In the genomic region with DNA sequence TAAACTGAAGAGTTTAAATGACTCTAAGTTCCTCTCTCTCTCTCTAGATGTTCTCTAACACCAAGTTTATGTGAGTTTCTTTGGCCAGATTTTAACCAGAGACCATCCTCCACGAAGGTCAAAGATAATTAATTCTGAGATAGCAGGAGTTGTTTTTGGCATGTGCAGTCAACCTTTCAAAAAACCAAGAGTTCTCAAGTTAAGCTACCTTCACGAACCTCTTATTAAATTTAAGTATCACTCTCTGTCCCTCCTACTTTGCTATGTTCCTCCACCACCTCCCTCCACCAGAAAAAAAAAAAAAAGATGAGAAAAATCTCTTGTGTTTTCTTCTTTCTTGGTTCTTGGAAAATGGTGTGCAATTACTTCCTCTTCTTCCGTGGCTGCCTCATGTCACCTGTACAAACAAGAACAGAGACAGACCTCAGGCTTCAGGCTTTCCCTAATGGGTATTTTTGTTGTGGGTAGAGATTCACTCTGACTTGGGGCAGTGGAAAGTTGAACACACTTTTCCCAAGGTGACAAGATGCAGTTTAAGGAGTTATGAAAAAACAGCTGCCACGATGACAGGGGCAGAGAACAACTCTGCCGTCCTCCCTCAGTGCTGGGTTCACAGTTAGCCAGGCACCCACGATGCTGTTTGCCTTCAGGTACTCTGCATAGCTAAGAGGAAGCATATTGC, we compare ENCODE assay signal across 8 cellular contexts.
DNase-seq lines count a peak whose midpoint lies in the region; ATAC-seq and TF ChIP-seq lines count a peak whose summit lies in the region.

No MANE protein-coding gene starts in this region.

- H3K27me3 ChIP-seq in prostate gland (replicated peaks; ENCODE audit: insufficient read depth) = no peaks in the 10 kb centered on the region

- peaks cover 78% of the 10 kb centered on the region for H3K4me1 Mint-ChIP-seq in activated T-cell treated with anti-CD3 and anti-CD28 coated beads, Interleukin-2, amount 50 U/mL, for 4 hours (ENCODE audit: low read depth)
- peaks cover 55% of the 10 kb centered on the region for H3K4me1 Mint-ChIP-seq in stimulated activated effector memory CD8-positive, alpha-beta T cell treated with anti-CD3 and anti-CD28 coated beads, Interleukin-12 subunit alpha, Interleukin-12 subunit beta, amount 100 ng/mL, for 72 hours

- no peaks in the 10 kb centered on the region for H3K4me1 ChIP-seq in prostate gland (replicated peaks)

- H3K27ac ChIP-seq in prostate gland = no peak overlapping the region

- intact Hi-C loops in prostate gland (cut with DNase I) = no loop called here

- peak overlapping the region; percentile 30 for H3K4me3 Mint-ChIP-seq in activated T-cell treated with anti-CD3 and anti-CD28 coated beads, Interleukin-2, amount 50 U/mL, for 4 hours
- H3K4me3 Mint-ChIP-seq in stimulated activated effector memory CD8-positive, alpha-beta T cell treated with anti-CD3 and anti-CD28 coated beads, Interleukin-12 subunit alpha, Interleukin-12 subunit beta, amount 100 ng/mL, for 72 hours = peak overlapping the region; percentile 65

- H3K27ac Mint-ChIP-seq in stimulated activated effector memory CD8-positive, alpha-beta T cell treated with anti-CD3 and anti-CD28 coated beads, Interleukin-12 subunit alpha, Interleukin-12 subunit beta, amount 100 ng/mL, for 72 hours = peak overlapping the region; percentile 93

- no peak overlapping the region for H3K4me3 ChIP-seq in prostate gland

- WGBS in prostate gland = 31% methylated on average over 6 of the region's 6 CpGs

- peak; percentile 36 for DNase-seq in activated T-cell treated with anti-CD3 and anti-CD28 coated beads, Interleukin-2, amount 50 U/mL, for 4 hours
- no peak for DNase-seq in stimulated activated effector memory CD8-positive, alpha-beta T cell treated with anti-CD3 and anti-CD28 coated beads, Interleukin-12 subunit alpha, Interleukin-12 subunit beta, amount 100 ng/mL, for 72 hours (ENCODE audit: low spot score in 2 of 2)
- no peak for DNase-seq in GM19240 (ENCODE audit: insufficient read length, low spot score)
- no peak for DNase-seq in COLO668 (lab: John Stamatoyannopoulos, UW; ENCODE audit: unreplicated experiment)
- DNase-seq in prostate gland (ENCODE audit: low spot score) = no peak

- no peak for TF ChIP-seq CTCF in prostate gland (IDR thresholded peaks at IDR 0.05)

- no peaks in the 10 kb centered on the region for H3K9me3 ChIP-seq in prostate gland

- H3K36me3 ChIP-seq in prostate gland = no peaks in the 10 kb centered on the region

- ATAC-seq in GM19328 (IDR thresholded peaks at IDR 0.05; ENCODE audit: unreplicated experiment) (peak; percentile 47), HG03025 (IDR thresholded peaks at IDR 0.05; ENCODE audit: low FRiP score, unreplicated experiment) (peak; percentile 39), HG03159 (IDR thresholded peaks at IDR 0.05; ENCODE audit: unreplicated experiment) (no peak)
- ATAC-seq in activated T-cell treated with anti-CD3 and anti-CD28 coated beads, Interleukin-2, amount 50 U/mL, for 4 hours = peak; percentile 22 to 39
- peak; percentile 38 for ATAC-seq in stimulated activated effector memory CD8-positive, alpha-beta T cell treated with anti-CD3 and anti-CD28 coated beads, Interleukin-12 subunit alpha, Interleukin-12 subunit beta, amount 100 ng/mL, for 72 hours

- peaks cover 18% of the 10 kb centered on the region for H3K36me3 Mint-ChIP-seq in activated T-cell treated with anti-CD3 and anti-CD28 coated beads, Interleukin-2, amount 50 U/mL, for 4 hours (ENCODE audit: insufficient read depth)
- peaks cover 60% of the 10 kb centered on the region for H3K36me3 Mint-ChIP-seq in stimulated activated effector memory CD8-positive, alpha-beta T cell treated with anti-CD3 and anti-CD28 coated beads, Interleukin-12 subunit alpha, Interleukin-12 subunit beta, amount 100 ng/mL, for 72 hours

- no peak for TF ChIP-seq POLR2A in prostate gland (IDR thresholded peaks at IDR 0.05)

- H3K27me3 Mint-ChIP-seq in activated T-cell treated with anti-CD3 and anti-CD28 coated beads, Interleukin-2, amount 50 U/mL, for 4 hours (ENCODE audit: low read depth) = no peaks in the 10 kb centered on the region

- H3K9me3 Mint-ChIP-seq in activated T-cell treated with anti-CD3 and anti-CD28 coated beads, Interleukin-2, amount 50 U/mL, for 4 hours = no peaks in the 10 kb centered on the region
- H3K9me3 Mint-ChIP-seq in stimulated activated effector memory CD8-positive, alpha-beta T cell treated with anti-CD3 and anti-CD28 coated beads, Interleukin-12 subunit alpha, Interleukin-12 subunit beta, amount 100 ng/mL, for 72 hours = no peaks in the 10 kb centered on the region
